Comparison of ENCODE assay signal across 9 cellular contexts in genomic region chr20:2093200-2093781, GRCh38. TPM values are rescaled to one million over a fixed set of nuclear protein-coding genes. Genes with fewer than 3 reads are reported as not detected.
A peak's percentile ranks its signal among the peaks of the same experiment; 100 is the strongest.
DNase-seq lines count a peak whose midpoint lies in the region; ATAC-seq, FAIRE-seq and TF ChIP-seq lines count a peak whose summit lies in the region.
"Had no signal": no experiment of that assay in that cellular context is flagged by ENCODE, and none has a peak within 500 bp of the region (broad histone marks: within the 10 kb centered on the region; RNA-seq: fewer than 3 reads in every experiment).

No MANE protein-coding gene starts in this region.

- H3K4me1 Mint-ChIP-seq in activated naive CD8-positive, alpha-beta T cell treated with anti-CD3 and anti-CD28 coated beads for 36 hours = peaks cover 2% of the 10 kb centered on the region
- no peaks in the 10 kb centered on the region for H3K4me1 Mint-ChIP-seq in mesothelial cell of epicardium

- H3K27me3 ChIP-seq in mesenchymal stem cell (ENCODE audit: control insufficient read depth in 1 of 2, insufficient read depth in 1 of 2, low read length in 2 of 2) (peaks cover 29 to 60% of the 10 kb centered on the region in 2 experiments), pancreas (peaks cover 0 to 9% (median 0%) of the 10 kb centered on the region in 4 donors)

- no peak overlapping the region for H2BK15ac ChIP-seq in mesenchymal stem cell (ENCODE audit: low read depth, poor library complexity, severe bottlenecking)

- H3K23ac ChIP-seq in mesenchymal stem cell (ENCODE audit: low read length in 2 of 2) = no peak overlapping the region

- FAIRE-seq in pancreas (lab: Jason Lieb, UNC) = no peak

- H4K91ac ChIP-seq in mesenchymal stem cell (ENCODE audit: low read length) = no peak overlapping the region

- peaks cover 52% of the 10 kb centered on the region for H3K27me3 Mint-ChIP-seq in activated naive CD8-positive, alpha-beta T cell treated with anti-CD3 and anti-CD28 coated beads for 36 hours
- peaks cover 54% of the 10 kb centered on the region for H3K27me3 Mint-ChIP-seq in mesothelial cell of epicardium (ENCODE audit: low read depth)

- no peak overlapping the region for H3K18ac ChIP-seq in mesenchymal stem cell (ENCODE audit: low read depth in 1 of 2, low read length in 2 of 2)

- no peak overlapping the region for H3K9ac ChIP-seq in mesenchymal stem cell (ENCODE audit: low read length)

- no peak overlapping the region for H2AFZ ChIP-seq in mesenchymal stem cell (ENCODE audit: low read depth, low read length)

- ATAC-seq in GM21619 (IDR thresholded peaks at IDR 0.05; ENCODE audit: unreplicated experiment) (no peak), pancreas (no peak), HG03469 (IDR thresholded peaks at IDR 0.05; ENCODE audit: unreplicated experiment) (no peak)

- in situ Hi-C loops in KBM-7 (cut with MboI; ENCODE audit: low pct_unique_long_range_greater_than_20kb, low sequenced_read_pairs) = no loop called here

- H3K9me3 Mint-ChIP-seq in activated naive CD8-positive, alpha-beta T cell treated with anti-CD3 and anti-CD28 coated beads for 36 hours = no peaks in the 10 kb centered on the region
- H3K9me3 Mint-ChIP-seq in mesothelial cell of epicardium = no peaks in the 10 kb centered on the region

- no peak overlapping the region for H2BK120ac ChIP-seq in mesenchymal stem cell (ENCODE audit: low read depth, low read length)

- H3K9me3 ChIP-seq in mesenchymal stem cell (ENCODE audit: control insufficient read depth, low read length) = no peaks in the 10 kb centered on the region
- no peaks in the 10 kb centered on the region for H3K9me3 ChIP-seq in pancreas

- H3K4me2 ChIP-seq in mesenchymal stem cell (ENCODE audit: low read length, poor library complexity, severe bottlenecking) = no peak overlapping the region

- no peak overlapping the region for H3K27ac ChIP-seq in mesenchymal stem cell (ENCODE audit: low read length, poor library complexity, severe bottlenecking)
- H3K27ac ChIP-seq in pancreas = no peak overlapping the region

- no peak overlapping the region for H3K4me3 Mint-ChIP-seq in activated naive CD8-positive, alpha-beta T cell treated with anti-CD3 and anti-CD28 coated beads for 36 hours
- no peak overlapping the region for H3K4me3 Mint-ChIP-seq in mesothelial cell of epicardium

- intact Hi-C loops in pancreas (cut with DNase I) = no loop called here

- H3K14ac ChIP-seq in mesenchymal stem cell (ENCODE audit: low read length in 2 of 2) = no peak overlapping the region

- H3K79me1 ChIP-seq in mesenchymal stem cell (replicated peaks; ENCODE audit: low read length, poor library complexity, severe bottlenecking) = no peaks in the 10 kb centered on the region

- WGBS in mesenchymal stem cell = 0% methylated on average over 1 of the region's 4 CpGs
- 30 to 39% methylated on average over 4 of the region's 4 CpGs for WGBS in pancreas, 2 donors

- H3K4me1 ChIP-seq in mesenchymal stem cell (ENCODE audit: control insufficient read depth, insufficient read depth, low read depth, low read length) = no peaks in the 10 kb centered on the region
- no peaks in the 10 kb centered on the region for H3K4me1 ChIP-seq in pancreas

- DNase-seq in GDM1 (lab: John Stamatoyannopoulos, UW) (peak; percentile 4), KBM-7 (peak; percentile 9), mesothelial cell of epicardium (ENCODE audit: low spot score in 2 of 2, unreplicated experiment in 2 of 2) (no peak), mesenchymal stem cell (no peak), pancreas (no peak)
- DNase-seq in activated naive CD8-positive, alpha-beta T cell treated with anti-CD3 and anti-CD28 coated beads for 36 hours = peak; percentile 28
- DNase-seq: central memory CD4-positive, alpha-beta T cell had no signal

- H3K27ac Mint-ChIP-seq in activated naive CD8-positive, alpha-beta T cell treated with anti-CD3 and anti-CD28 coated beads for 36 hours = no peak overlapping the region
- no peak overlapping the region for H3K27ac Mint-ChIP-seq in mesothelial cell of epicardium

- no peaks in the 10 kb centered on the region for H3K36me3 Mint-ChIP-seq in activated naive CD8-positive, alpha-beta T cell treated with anti-CD3 and anti-CD28 coated beads for 36 hours
- no peaks in the 10 kb centered on the region for H3K36me3 Mint-ChIP-seq in mesothelial cell of epicardium

- no peak overlapping the region for H2AK5ac ChIP-seq in mesenchymal stem cell (ENCODE audit: low read length, severe bottlenecking)

- no peak overlapping the region for H2BK5ac ChIP-seq in mesenchymal stem cell (ENCODE audit: low read depth, low read length, poor library complexity, severe bottlenecking)

- H3K36me3 ChIP-seq in mesenchymal stem cell (ENCODE audit: control insufficient read depth in 1 of 2, insufficient read depth in 2 of 2, low read depth in 1 of 2, low read length in 2 of 2) = no peaks in the 10 kb centered on the region
- H3K36me3 ChIP-seq in pancreas = no peaks in the 10 kb centered on the region

- TF ChIP-seq CTCF in mesothelial cell of epicardium (IDR thresholded peaks at IDR 0.05; ENCODE audit: unreplicated experiment) (peak; percentile 16), pancreas (IDR thresholded peaks at IDR 0.05) (peak in 2 of 4 donors; percentile 10 to 26)

- H3K4ac ChIP-seq in mesenchymal stem cell (ENCODE audit: low read depth in 1 of 2, low read length in 2 of 2) = no peak overlapping the region

- no peak overlapping the region for H4K8ac ChIP-seq in mesenchymal stem cell (ENCODE audit: low read length)

- H3K4me3 ChIP-seq in mesenchymal stem cell (ENCODE audit: insufficient read depth in 1 of 2, low read depth in 1 of 2, low read length in 2 of 2) (no peak overlapping the region), pancreas (no peak overlapping the region)

- no peak overlapping the region for H2BK12ac ChIP-seq in mesenchymal stem cell (ENCODE audit: low read length in 2 of 2)

RNA-seq across cellular contexts. Expression of gene STK35, which starts 8.3 kb away (rescaled TPM):
- 10 to 100 TPM; 19.1 to 19.9 TPM for total RNA-seq in activated naive CD8-positive, alpha-beta T cell treated with anti-CD3 and anti-CD28 coated beads for 36 hours
- 31.0 to 31.9 TPM (median 31.6 TPM) in 3 replicates for total RNA-seq in mesothelial cell of epicardium
- polyA plus RNA-seq in mesenchymal stem cell (2013, experiment 1 of 2) = 11.0 TPM
- polyA plus RNA-seq in mesenchymal stem cell (2013, experiment 2 of 2) = 10.8 TPM
- total RNA-seq in pancreas = 10 to 100 TPM in 1 of 6 donors, 1 to 10 TPM in 5; 5.0 to 10.7 (median 6.1) TPM
- 1 to 10 TPM; 3.5 to 4.6 TPM for polyA plus RNA-seq in pancreas

Comparison
In these comparisons a context has a peak if more than half of its experiments do, and no peak if none do; other contexts are left out.
1. DNase-seq: peak in GDM1 (single experiment), KBM-7 (single experiment) and activated naive CD8-positive, alpha-beta T cell treated with anti-CD3 and anti-CD28 coated beads for 36 hours (single experiment); none in mesothelial cell of epicardium (0 of 2), mesenchymal stem cell (single experiment) and pancreas (0 of 6).